In genomic region chr10:50152792-50153272, GRCh38 we compare ENCODE assay signal across 1 cellular context.
TF ChIP-seq lines count a peak whose summit lies in the region.

No MANE protein-coding gene starts in this region.

TF ChIP-seq in WTC11, 78 proteins besides CTCF, POLR2A, EP300 and RAD21 (continued from another document):
- no peak for TF ChIP-seq ARID4B (CRISPR knock-in tag; IDR thresholded peaks at IDR 0.05; ENCODE audit: borderline replicate concordance)
- no peak for TF ChIP-seq HMGXB4 (CRISPR knock-in tag; IDR thresholded peaks at IDR 0.05)
- no peak for TF ChIP-seq CREM (CRISPR knock-in tag; IDR thresholded peaks at IDR 0.05)
- no peak for TF ChIP-seq ZMAT4 (CRISPR knock-in tag; IDR thresholded peaks at IDR 0.05)
- no peak for TF ChIP-seq SOX15 (CRISPR knock-in tag; IDR thresholded peaks at IDR 0.05)
- no peak for TF ChIP-seq ZNF121 (CRISPR knock-in tag; IDR thresholded peaks at IDR 0.05)
- TF ChIP-seq GRHL2 (CRISPR knock-in tag; IDR thresholded peaks at IDR 0.05; ENCODE audit: insufficient replicate concordance, severe bottlenecking), result no peak
- TF ChIP-seq NFATC4 (CRISPR knock-in tag; IDR thresholded peaks at IDR 0.05), result no peak
- TF ChIP-seq NFYB (CRISPR knock-in tag; conservative IDR thresholded peaks at IDR 0.05; ENCODE audit: low read depth), result no peak
- no peak for TF ChIP-seq RELA (CRISPR knock-in tag; IDR thresholded peaks at IDR 0.05; ENCODE audit: borderline replicate concordance)
- TF ChIP-seq GABPB1 (CRISPR knock-in tag; IDR thresholded peaks at IDR 0.05), result no peak
- TF ChIP-seq ATF6 (CRISPR knock-in tag; IDR thresholded peaks at IDR 0.05), result no peak
- TF ChIP-seq FOXP1 (CRISPR knock-in tag; IDR thresholded peaks at IDR 0.05; ENCODE audit: borderline replicate concordance), result no peak
